Comparison of ENCODE assay signal across 1 cellular context in genomic region chr19:8208710-8209110, GRCh38.
TF ChIP-seq lines count a peak whose summit lies in the region.

No MANE protein-coding gene starts in this region.

TF ChIP-seq in HEK293, 187 proteins besides CTCF, POLR2A, EP300 and RAD21 (continued from another document):
- TF ChIP-seq, protein P1, sequence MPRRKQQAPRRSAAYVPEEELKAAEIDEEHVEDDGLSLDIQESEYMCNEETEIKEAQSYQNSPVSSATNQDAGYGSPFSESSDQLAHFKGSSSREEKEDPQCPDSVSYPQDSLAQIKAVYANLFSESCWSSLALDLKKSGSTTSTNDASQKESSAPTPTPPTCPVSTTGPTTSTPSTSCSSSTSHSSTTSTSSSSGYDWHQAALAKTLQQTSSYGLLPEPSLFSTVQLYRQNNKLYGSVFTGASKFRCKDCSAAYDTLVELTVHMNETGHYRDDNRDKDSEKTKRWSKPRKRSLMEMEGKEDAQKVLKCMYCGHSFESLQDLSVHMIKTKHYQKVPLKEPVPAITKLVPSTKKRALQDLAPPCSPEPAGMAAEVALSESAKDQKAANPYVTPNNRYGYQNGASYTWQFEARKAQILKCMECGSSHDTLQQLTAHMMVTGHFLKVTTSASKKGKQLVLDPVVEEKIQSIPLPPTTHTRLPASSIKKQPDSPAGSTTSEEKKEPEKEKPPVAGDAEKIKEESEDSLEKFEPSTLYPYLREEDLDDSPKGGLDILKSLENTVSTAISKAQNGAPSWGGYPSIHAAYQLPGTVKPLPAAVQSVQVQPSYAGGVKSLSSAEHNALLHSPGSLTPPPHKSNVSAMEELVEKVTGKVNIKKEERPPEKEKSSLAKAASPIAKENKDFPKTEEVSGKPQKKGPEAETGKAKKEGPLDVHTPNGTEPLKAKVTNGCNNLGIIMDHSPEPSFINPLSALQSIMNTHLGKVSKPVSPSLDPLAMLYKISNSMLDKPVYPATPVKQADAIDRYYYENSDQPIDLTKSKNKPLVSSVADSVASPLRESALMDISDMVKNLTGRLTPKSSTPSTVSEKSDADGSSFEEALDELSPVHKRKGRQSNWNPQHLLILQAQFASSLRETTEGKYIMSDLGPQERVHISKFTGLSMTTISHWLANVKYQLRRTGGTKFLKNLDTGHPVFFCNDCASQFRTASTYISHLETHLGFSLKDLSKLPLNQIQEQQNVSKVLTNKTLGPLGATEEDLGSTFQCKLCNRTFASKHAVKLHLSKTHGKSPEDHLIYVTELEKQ (tag by site-specific recombination; IDR thresholded peaks at IDR 0.05; ENCODE audit: borderline replicate concordance): no peak
- TF ChIP-seq ZNF335 (tag by site-specific recombination; conservative IDR thresholded peaks at IDR 0.05) (peak; percentile 58), ZNF830 (tag by site-specific recombination; IDR thresholded peaks at IDR 0.05; ENCODE audit: low read depth) (no peak)
TF ChIP-seq in HEK293: peak in this region for 8.
